ENCODE assay signal across 8 cellular contexts in genomic region chr16:68265078-68265925, GRCh38. TPM values are rescaled to one million over a fixed set of nuclear protein-coding genes. Genes with fewer than 3 reads are reported as not detected.
DNase-seq lines count a peak whose midpoint lies in the region; ATAC-seq and TF ChIP-seq lines count a peak whose summit lies in the region.

No MANE protein-coding gene starts in this region.

- H3K27me3 Mint-ChIP-seq in activated naive CD8-positive, alpha-beta T cell treated with anti-CD3 and anti-CD28 coated beads, Interleukin-2, amount 50 U/mL, for 24 hours: no peaks in the 10 kb centered on the region
- H3K27me3 Mint-ChIP-seq in progenitor cell of endocrine pancreas: peaks cover 22% of the 10 kb centered on the region

- peak overlapping the region; percentile 86 to 100 (median 98) for H3K27ac ChIP-seq in heart left ventricle

- H3K9me3 ChIP-seq in heart left ventricle: no peaks in the 10 kb centered on the region

- peak overlapping the region; percentile 97 for H3K27ac Mint-ChIP-seq in activated naive CD8-positive, alpha-beta T cell treated with anti-CD3 and anti-CD28 coated beads, Interleukin-2, amount 50 U/mL, for 24 hours
- peak overlapping the region; percentile 86 for H3K27ac Mint-ChIP-seq in progenitor cell of endocrine pancreas

- intact Hi-C loops in heart left ventricle (cut with DNase I): loop anchor here in 2 of 10 donors (2.0 kb wide), 2 partner anchors 19 to 45 kb away; partner anchors contain the start of genes PRMT7 (in 1 of the 2) and SLC7A6OS (in 1 of the 2)

- DNase-seq in GM10266 (ENCODE audit: extremely low spot score): peak; percentile 67
- peak; percentile 84 for DNase-seq in RPMI8226
- peak; percentile 59 for DNase-seq in activated naive CD8-positive, alpha-beta T cell treated with anti-CD3 and anti-CD28 coated beads, Interleukin-2, amount 50 U/mL, for 24 hours
- peak; percentile 54 to 74 (median 67) for DNase-seq in heart left ventricle
- DNase-seq in progenitor cell of endocrine pancreas (ENCODE audit: low spot score, unreplicated experiment): no peak
- no peak for DNase-seq in NCI-H774 (lab: John Stamatoyannopoulos, UW)

- H3K4me3 ChIP-seq in heart left ventricle: peak overlapping the region; percentile 53 to 97 (median 90)

- peaks cover 0 to 76% (median 45%) of the 10 kb centered on the region in 12 donors for H3K4me1 ChIP-seq in heart left ventricle

- H3K9me3 Mint-ChIP-seq in activated naive CD8-positive, alpha-beta T cell treated with anti-CD3 and anti-CD28 coated beads, Interleukin-2, amount 50 U/mL, for 24 hours: no peaks in the 10 kb centered on the region
- H3K9me3 Mint-ChIP-seq in progenitor cell of endocrine pancreas (ENCODE audit: low read depth): no peaks in the 10 kb centered on the region

- TF ChIP-seq CTCF in GM10266 (IDR thresholded peaks at IDR 0.05; ENCODE audit: control insufficient read depth, insufficient read depth, low read depth, missing control alignments): no peak
- TF ChIP-seq CTCF in heart left ventricle (IDR thresholded peaks at IDR 0.05): no peak
- TF ChIP-seq CTCF in progenitor cell of endocrine pancreas (IDR thresholded peaks at IDR 0.05; ENCODE audit: unreplicated experiment): no peak

- peaks cover 62% of the 10 kb centered on the region for H3K4me1 Mint-ChIP-seq in activated naive CD8-positive, alpha-beta T cell treated with anti-CD3 and anti-CD28 coated beads, Interleukin-2, amount 50 U/mL, for 24 hours
- peaks cover 15% of the 10 kb centered on the region for H3K4me1 Mint-ChIP-seq in progenitor cell of endocrine pancreas (ENCODE audit: low read depth)

- ATAC-seq in HG02981 (IDR thresholded peaks at IDR 0.05; ENCODE audit: unreplicated experiment) (peak; percentile 14), heart left ventricle (peak; percentile 71 to 83 (median 72)), HG02571 (IDR thresholded peaks at IDR 0.05; ENCODE audit: unreplicated experiment) (no peak)
- peak; percentile 55 for ATAC-seq in activated naive CD8-positive, alpha-beta T cell treated with anti-CD3 and anti-CD28 coated beads, Interleukin-2, amount 50 U/mL, for 24 hours

- peak in 1 of 2 donors; percentile 60 for TF ChIP-seq POLR2A in heart left ventricle (IDR thresholded peaks at IDR 0.05)

- WGBS in heart left ventricle, 4 donors: 3 to 6% (median 5%) methylated on average over 23 of the region's 23 CpGs

- H3K36me3 ChIP-seq in heart left ventricle: peaks cover 0 to 20% (median 7%) of the 10 kb centered on the region in 9 donors

- peaks cover 25% of the 10 kb centered on the region for H3K36me3 Mint-ChIP-seq in activated naive CD8-positive, alpha-beta T cell treated with anti-CD3 and anti-CD28 coated beads, Interleukin-2, amount 50 U/mL, for 24 hours (ENCODE audit: low read depth)
- no peaks in the 10 kb centered on the region for H3K36me3 Mint-ChIP-seq in progenitor cell of endocrine pancreas (ENCODE audit: insufficient read depth)

- peak overlapping the region; percentile 98 for H3K4me3 Mint-ChIP-seq in activated naive CD8-positive, alpha-beta T cell treated with anti-CD3 and anti-CD28 coated beads, Interleukin-2, amount 50 U/mL, for 24 hours
- peak overlapping the region; percentile 87 for H3K4me3 Mint-ChIP-seq in progenitor cell of endocrine pancreas (ENCODE audit: low read depth)

- H3K27me3 ChIP-seq in heart left ventricle: no peaks in the 10 kb centered on the region

RNA-seq across cellular contexts. Expression of gene SLC7A6, which starts 1.0 kb away (rescaled TPM):
- 10 to 100 TPM; 32.7 to 76.0 (median 45.1) TPM for total RNA-seq in heart left ventricle
- 10 to 100 TPM; 45.6 to 50.5 TPM for polyA plus RNA-seq in heart left ventricle
- total RNA-seq in progenitor cell of endocrine pancreas: 11.3 and 11.6 TPM in 2 replicates

RNA-seq across cellular contexts. Expression of gene PLA2G15, which starts 20.1 kb away (rescaled TPM):
- total RNA-seq in heart left ventricle (10 to 100 TPM; 27.3 to 68.0 (median 45.4) TPM), progenitor cell of endocrine pancreas (18.8 and 20.9 TPM in 2 replicates)
- polyA plus RNA-seq in heart left ventricle: 10 to 100 TPM; 25.8 to 66.6 TPM

RNA-seq across cellular contexts. Expression of gene ESRP2, which starts 29.4 kb away (rescaled TPM):
- total RNA-seq in heart left ventricle (1 to 10 TPM in 2 of 9 donors, under 1 TPM in 6, not detected in 1; 0.15 to 1.9 (median 0.63) TPM), progenitor cell of endocrine pancreas (82.3 and 88.6 TPM in 2 replicates)
- under 1 TPM; 0.30 to 0.33 TPM for polyA plus RNA-seq in heart left ventricle

RNA-seq across cellular contexts. Expression of gene SLC7A6OS, which starts 45.4 kb away (rescaled TPM):
- total RNA-seq in heart left ventricle (10 to 100 TPM in 6 of 9 donors, 1 to 10 TPM in 3; 8.1 to 16.2 (median 11.2) TPM), progenitor cell of endocrine pancreas (23.9 and 25.9 TPM in 2 replicates)
- polyA plus RNA-seq in heart left ventricle: 1 to 10 TPM; 9.6 to 9.9 TPM

RNA-seq across cellular contexts. Expression of gene PRMT7, which starts 45.5 kb away (rescaled TPM):
- total RNA-seq in heart left ventricle: 10 to 100 TPM; 21.9 to 34.0 (median 30.7) TPM
- polyA plus RNA-seq in heart left ventricle: 10 to 100 TPM; 21.0 to 37.4 TPM
- 60.0 and 70.5 TPM in 2 replicates for total RNA-seq in progenitor cell of endocrine pancreas

Comparison
In these comparisons a context has a peak if more than half of its experiments do, and no peak if none do; other contexts are left out.
1. DNase-seq: peak in GM10266 (single experiment), RPMI8226 (single experiment), activated naive CD8-positive, alpha-beta T cell treated with anti-CD3 and anti-CD28 coated beads, Interleukin-2, amount 50 U/mL, for 24 hours (single experiment) and heart left ventricle (5 of 5); none in progenitor cell of endocrine pancreas (single experiment) and NCI-H774 (single experiment).
2. RNA of gene ESRP2, which starts 29.4 kb away (total RNA-seq): 82.3 to 88.6 TPM in progenitor cell of endocrine pancreas; 0.15 to 1.9 TPM in heart left ventricle; every median in the first group is over 10 times any median in the second.